Comparison of ENCODE assay signal across 1 cellular context in the genomic region with DNA sequence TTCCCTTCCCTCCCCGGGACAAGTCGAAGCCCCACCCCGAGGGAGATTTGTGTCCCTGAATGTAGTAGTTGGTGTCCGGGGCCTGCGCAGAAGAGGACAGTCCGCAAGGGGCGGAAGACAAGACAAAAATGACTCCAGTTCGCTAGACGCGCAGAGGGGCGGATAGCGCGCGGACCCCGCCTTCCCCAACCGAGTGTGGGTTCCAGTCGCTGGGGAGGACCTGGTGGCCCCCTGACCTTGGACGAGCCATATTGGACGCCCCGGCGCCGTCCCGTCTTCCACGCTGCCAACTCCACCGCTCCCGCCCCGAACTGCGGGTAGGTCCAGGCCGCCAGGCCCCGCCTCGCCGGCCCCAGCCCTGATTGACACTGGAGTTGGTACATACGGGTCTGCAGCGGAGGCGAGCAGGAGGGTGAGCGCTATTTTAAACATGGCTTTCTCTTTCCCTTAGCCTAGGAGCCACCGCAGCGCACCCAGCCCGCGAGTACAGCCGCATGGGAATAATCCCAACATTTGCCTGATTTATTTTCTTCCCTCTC.
TF ChIP-seq lines count a peak whose summit lies in the region.

No MANE protein-coding gene starts in this region.

TF ChIP-seq in HEK293, 187 proteins besides CTCF, POLR2A, EP300 and RAD21 (continued from another document and continues in another):
- TF ChIP-seq, protein P1, sequence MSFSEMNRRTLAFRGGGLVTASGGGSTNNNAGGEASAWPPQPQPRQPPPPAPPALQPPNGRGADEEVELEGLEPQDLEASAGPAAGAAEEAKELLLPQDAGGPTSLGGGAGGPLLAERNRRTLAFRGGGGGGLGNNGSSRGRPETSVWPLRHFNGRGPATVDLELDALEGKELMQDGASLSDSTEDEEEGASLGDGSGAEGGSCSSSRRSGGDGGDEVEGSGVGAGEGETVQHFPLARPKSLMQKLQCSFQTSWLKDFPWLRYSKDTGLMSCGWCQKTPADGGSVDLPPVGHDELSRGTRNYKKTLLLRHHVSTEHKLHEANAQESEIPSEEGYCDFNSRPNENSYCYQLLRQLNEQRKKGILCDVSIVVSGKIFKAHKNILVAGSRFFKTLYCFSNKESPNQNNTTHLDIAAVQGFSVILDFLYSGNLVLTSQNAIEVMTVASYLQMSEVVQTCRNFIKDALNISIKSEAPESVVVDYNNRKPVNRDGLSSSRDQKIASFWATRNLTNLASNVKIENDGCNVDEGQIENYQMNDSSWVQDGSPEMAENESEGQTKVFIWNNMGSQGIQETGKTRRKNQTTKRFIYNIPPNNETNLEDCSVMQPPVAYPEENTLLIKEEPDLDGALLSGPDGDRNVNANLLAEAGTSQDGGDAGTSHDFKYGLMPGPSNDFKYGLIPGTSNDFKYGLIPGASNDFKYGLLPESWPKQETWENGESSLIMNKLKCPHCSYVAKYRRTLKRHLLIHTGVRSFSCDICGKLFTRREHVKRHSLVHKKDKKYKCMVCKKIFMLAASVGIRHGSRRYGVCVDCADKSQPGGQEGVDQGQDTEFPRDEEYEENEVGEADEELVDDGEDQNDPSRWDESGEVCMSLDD (tag by site-specific recombination; IDR thresholded peaks at IDR 0.05), result peak; percentile 80
- TF ChIP-seq ZNF433 (tag by site-specific recombination; IDR thresholded peaks at IDR 0.05; ENCODE audit: low read depth) (no peak), ZNF785 (tag by site-specific recombination; IDR thresholded peaks at IDR 0.05) (no peak), ZNF416 (tag by site-specific recombination; IDR thresholded peaks at IDR 0.05) (no peak), ZNF221 (tag by site-specific recombination; IDR thresholded peaks at IDR 0.05; ENCODE audit: borderline replicate concordance) (no peak), ZNF10 (tag by site-specific recombination; IDR thresholded peaks at IDR 0.05) (no peak), ZEB2 (tag by site-specific recombination; IDR thresholded peaks at IDR 0.05) (peak; percentile 87), ZNF280C (tag by site-specific recombination; IDR thresholded peaks at IDR 0.05) (no peak), ZNF223 (tag by site-specific recombination; IDR thresholded peaks at IDR 0.05) (no peak), ZNF112 (tag by site-specific recombination; IDR thresholded peaks at IDR 0.05) (no peak), ZNF830 (tag by site-specific recombination; IDR thresholded peaks at IDR 0.05; ENCODE audit: low read depth) (no peak), AEBP2 (tag by site-specific recombination; IDR thresholded peaks at IDR 0.05; ENCODE audit: borderline replicate concordance) (no peak), ZNF792 (tag by site-specific recombination; IDR thresholded peaks at IDR 0.05) (peak; percentile 65; the same call in 1 of the 2 replicates), ZNF561 (tag by site-specific recombination; IDR thresholded peaks at IDR 0.05; ENCODE audit: borderline replicate concordance) (0 out of 2 replicates have a peak, but pooled peaks have one; percentile 89), SP2 (tag by site-specific recombination; IDR thresholded peaks at IDR 0.05) (peak; percentile 98), TSHZ1 (tag by site-specific recombination; IDR thresholded peaks at IDR 0.05; ENCODE audit: borderline replicate concordance) (peak; percentile 42; the same call in 1 of the 2 replicates), ZNF23 (tag by site-specific recombination; IDR thresholded peaks at IDR 0.05; ENCODE audit: borderline replicate concordance) (no peak), KLF7 (tag by site-specific recombination; IDR thresholded peaks at IDR 0.05; ENCODE audit: borderline replicate concordance) (peak; percentile 93), ZNF473 (tag by site-specific recombination; IDR thresholded peaks at IDR 0.05) (no peak), ZNF26 (tag by site-specific recombination; IDR thresholded peaks at IDR 0.05) (no peak), PRDM10 (tag by site-specific recombination; IDR thresholded peaks at IDR 0.05) (peak; percentile 91), ZNF610 (tag by site-specific recombination; IDR thresholded peaks at IDR 0.05; ENCODE audit: borderline replicate concordance) (peak; percentile 87), ZNF423 (tag by site-specific recombination; IDR thresholded peaks at IDR 0.05) (no peak), ZBTB7A (tag by site-specific recombination; IDR thresholded peaks at IDR 0.05; ENCODE audit: low read depth) (no peak), ZNF670 (tag by site-specific recombination; IDR thresholded peaks at IDR 0.05; ENCODE audit: low read depth) (no peak), ZNF639 (tag by site-specific recombination; IDR thresholded peaks at IDR 0.05) (no peak), ZNF837 (tag by site-specific recombination; IDR thresholded peaks at IDR 0.05) (no peak)
- TF ChIP-seq, protein P2, sequence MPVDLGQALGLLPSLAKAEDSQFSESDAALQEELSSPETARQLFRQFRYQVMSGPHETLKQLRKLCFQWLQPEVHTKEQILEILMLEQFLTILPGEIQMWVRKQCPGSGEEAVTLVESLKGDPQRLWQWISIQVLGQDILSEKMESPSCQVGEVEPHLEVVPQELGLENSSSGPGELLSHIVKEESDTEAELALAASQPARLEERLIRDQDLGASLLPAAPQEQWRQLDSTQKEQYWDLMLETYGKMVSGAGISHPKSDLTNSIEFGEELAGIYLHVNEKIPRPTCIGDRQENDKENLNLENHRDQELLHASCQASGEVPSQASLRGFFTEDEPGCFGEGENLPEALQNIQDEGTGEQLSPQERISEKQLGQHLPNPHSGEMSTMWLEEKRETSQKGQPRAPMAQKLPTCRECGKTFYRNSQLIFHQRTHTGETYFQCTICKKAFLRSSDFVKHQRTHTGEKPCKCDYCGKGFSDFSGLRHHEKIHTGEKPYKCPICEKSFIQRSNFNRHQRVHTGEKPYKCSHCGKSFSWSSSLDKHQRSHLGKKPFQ (tag by site-specific recombination; IDR thresholded peaks at IDR 0.05), result no peak
- TF ChIP-seq, protein P3, sequence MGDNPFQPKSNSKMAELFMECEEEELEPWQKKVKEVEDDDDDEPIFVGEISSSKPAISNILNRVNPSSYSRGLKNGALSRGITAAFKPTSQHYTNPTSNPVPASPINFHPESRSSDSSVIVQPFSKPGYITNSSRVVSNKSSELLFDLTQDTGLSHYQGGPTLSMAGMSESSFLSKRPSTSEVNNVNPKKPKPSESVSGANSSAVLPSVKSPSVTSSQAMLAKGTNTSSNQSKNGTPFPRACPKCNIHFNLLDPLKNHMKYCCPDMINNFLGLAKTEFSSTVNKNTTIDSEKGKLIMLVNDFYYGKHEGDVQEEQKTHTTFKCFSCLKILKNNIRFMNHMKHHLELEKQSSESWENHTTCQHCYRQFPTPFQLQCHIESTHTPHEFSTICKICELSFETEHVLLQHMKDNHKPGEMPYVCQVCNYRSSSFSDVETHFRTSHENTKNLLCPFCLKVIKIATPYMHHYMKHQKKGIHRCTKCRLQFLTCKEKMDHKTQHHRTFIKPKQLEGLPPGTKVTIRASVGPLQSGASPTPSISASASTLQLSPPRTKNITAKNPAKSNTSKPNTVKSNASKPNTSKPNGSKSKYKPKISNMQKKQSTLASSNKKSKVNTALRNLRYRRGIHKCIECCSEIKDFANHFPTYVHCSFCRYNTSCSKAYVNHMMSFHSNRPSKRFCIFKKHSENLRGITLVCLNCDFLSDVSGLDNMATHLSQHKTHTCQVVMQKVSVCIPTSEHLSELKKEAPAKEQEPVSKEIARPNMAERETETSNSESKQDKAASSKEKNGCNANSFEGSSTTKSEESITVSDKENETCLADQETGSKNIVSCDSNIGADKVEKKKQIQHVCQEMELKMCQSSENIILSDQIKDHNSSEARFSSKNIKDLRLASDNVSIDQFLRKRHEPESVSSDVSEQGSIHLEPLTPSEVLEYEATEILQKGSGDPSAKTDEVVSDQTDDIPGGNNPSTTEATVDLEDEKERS (tag by site-specific recombination; IDR thresholded peaks at IDR 0.05), result no peak
